8 cellular contexts compared by ENCODE assay signal in the genomic region with DNA sequence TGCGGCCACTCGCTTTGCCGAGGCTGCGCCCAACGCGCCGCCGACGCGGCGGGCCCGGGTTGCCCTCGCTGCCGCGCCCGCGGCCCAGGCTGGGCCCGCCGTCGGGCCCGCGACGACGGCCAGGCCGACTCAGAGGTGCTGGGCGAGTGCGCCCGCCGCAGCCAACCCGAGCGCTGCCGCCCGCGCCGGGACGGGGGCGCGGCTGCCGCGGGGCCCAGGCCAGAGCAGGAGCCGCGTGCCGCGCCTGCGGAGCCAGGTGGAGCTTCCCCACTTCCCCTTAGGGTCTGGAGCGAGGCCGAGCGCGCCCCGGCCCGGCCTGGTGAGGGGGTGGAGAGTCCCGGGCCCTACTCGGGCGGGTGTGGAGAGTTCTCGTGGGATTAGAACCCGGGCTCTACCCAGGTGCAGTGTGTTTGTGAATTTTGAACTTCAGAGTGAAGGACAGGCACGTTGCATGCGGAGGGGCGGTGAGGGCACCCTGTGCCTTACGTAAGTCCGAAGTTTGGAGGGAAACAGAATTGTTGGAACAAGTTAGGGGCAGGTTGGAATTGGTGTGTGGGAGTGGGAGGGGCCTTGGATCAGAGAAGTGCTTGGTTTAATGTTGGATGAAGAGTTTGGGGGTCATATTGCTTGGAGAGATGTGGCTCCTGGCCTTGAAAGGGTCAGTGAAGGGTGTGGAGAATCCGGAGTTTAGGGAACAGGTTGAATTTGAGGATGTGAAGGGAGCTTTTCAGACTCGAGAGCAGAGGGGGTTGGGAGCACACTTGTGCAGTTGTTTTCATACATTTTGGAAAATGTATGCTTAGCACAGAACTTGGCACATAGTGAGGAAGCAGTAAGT. TPM values are rescaled to one million over a fixed set of nuclear protein-coding genes. Genes with fewer than 3 reads are reported as not detected.
A peak's percentile ranks its signal among the peaks of the same experiment; 100 is the strongest.
DNase-seq lines count a peak whose midpoint lies in the region; ATAC-seq and TF ChIP-seq lines count a peak whose summit lies in the region.

No MANE protein-coding gene starts in this region.

- H3K9ac ChIP-seq in mucosa of stomach (ENCODE audit: low read length) = peak overlapping the region; percentile 83

- ATAC-seq in GM18511 (IDR thresholded peaks at IDR 0.05; ENCODE audit: unreplicated experiment) = peak; percentile 61
- ATAC-seq in HG02943 (IDR thresholded peaks at IDR 0.05; ENCODE audit: low read depth, unreplicated experiment) = peak; percentile 44

- H3K36me3 ChIP-seq in mucosa of stomach (ENCODE audit: control insufficient read depth, insufficient read depth, low read length) (no peaks in the 10 kb centered on the region), stomach (no peaks in the 10 kb centered on the region)

- 0 to 1% (median 1%) methylated on average over 25 to 63 of the region's 63 CpGs for WGBS in stomach, 5 donors

- DNase-seq in AG04450 (ENCODE audit: low read depth, low spot score) (no peak), NCI-H69 (lab: John Stamatoyannopoulos, UW) (peak; percentile 73), epithelial cell of prostate (ENCODE audit: low read depth, low spot score) (no peak), stomach (peak; percentile 54)
- DNase-seq in activated CD8-positive, alpha-beta memory T cell treated with anti-CD3 and anti-CD28 coated beads for 48 hours (ENCODE audit: low read depth in 2 of 3, low spot score in 2 of 3) = peak in 2 of 3 experiments; percentile 23 to 46

- no peak for TF ChIP-seq POLR2A in stomach (IDR thresholded peaks at IDR 0.05)

- no peak for TF ChIP-seq EP300 in stomach (IDR thresholded peaks at IDR 0.05)

- no peak for TF ChIP-seq CTCF in AG04450 (IDR thresholded peaks at IDR 0.05; ENCODE audit: low read depth, low read length)
- TF ChIP-seq CTCF in stomach (IDR thresholded peaks at IDR 0.05) = no peak

- H3K9me3 ChIP-seq in AG04450 (ENCODE audit: control insufficient read depth, insufficient read depth, low read length) (no peaks in the 10 kb centered on the region), mucosa of stomach (ENCODE audit: control insufficient read depth, low read length) (no peaks in the 10 kb centered on the region), stomach (no peaks in the 10 kb centered on the region)

- CTCF ChIA-PET in AG04450 (lab: Charles Lee) = interaction anchor here (1.0 kb wide), 1 partner anchor 10 kb away, joined by 3 read pairs; no protein-coding TSS in a partner anchor

- H3K27ac ChIP-seq in AG04450 (ENCODE audit: low read depth, low read length) (peak overlapping the region; percentile 31), epithelial cell of prostate (peak overlapping the region; percentile 89), stomach (peak overlapping the region; percentile 89 to 99 (median 94))

- H3K27me3 ChIP-seq in AG04450 (ENCODE audit: control insufficient read depth, insufficient read depth, low read length) (no peaks in the 10 kb centered on the region), mucosa of stomach (ENCODE audit: control insufficient read depth, insufficient read depth, low read length) (no peaks in the 10 kb centered on the region), stomach (no peaks in the 10 kb centered on the region)

- H3K4me3 ChIP-seq in AG04450 (ENCODE audit: low read depth, low read length) (peak overlapping the region; percentile 87), mucosa of stomach (ENCODE audit: low read length) (peak overlapping the region; percentile 42), stomach (peak overlapping the region; percentile 77 to 88 (median 83))

- POLR2A ChIA-PET in AG04450 (lab: Yijun Ruan, JAX) = interaction anchor here (0.6 to 0.7 kb wide), 3 partner anchors 10 to 183 kb away, joined by 3 to 6 read pairs (median 5); no protein-coding TSS in a partner anchor

- intact Hi-C loops in stomach (cut with DNase I; ENCODE audit: low total_unique reads) = no loop called here

- peaks cover 16% of the 10 kb centered on the region for H3K4me1 ChIP-seq in mucosa of stomach (ENCODE audit: control insufficient read depth, insufficient read depth, low read length)
- H3K4me1 ChIP-seq in stomach = peaks cover 27 to 58% (median 43%) of the 10 kb centered on the region in 4 donors

RNA-seq across cellular contexts. Expression of gene RNF169, which starts 0.7 kb away (rescaled TPM):
- polyA plus RNA-seq in AG04450 (2011; rRNA removed) (10.0 and 12.3 TPM in 2 replicates), stomach (1 to 10 TPM; 2.1 to 2.9 (median 2.6) TPM)
- polyA minus RNA-seq in AG04450 (2011; rRNA and poly(A)+ RNA removed) = 31.4 and 42.4 TPM in 2 replicates
- 10 to 100 TPM in 3 of 5 donors, 1 to 10 TPM in 2; 7.0 to 28.1 (median 14.5) TPM for total RNA-seq in stomach

RNA-seq across cellular contexts. Expression of gene CHRDL2, which starts 18.1 kb away (rescaled TPM):
- polyA plus RNA-seq in AG04450 (2011; rRNA removed) (0.88 and 0.91 TPM in 2 replicates), stomach (10 to 100 TPM in 1 of 3 donors, 1 to 10 TPM in 1, not detected in 1; 5.4 to 38.4 TPM)
- polyA minus RNA-seq in AG04450 (2011; rRNA and poly(A)+ RNA removed) = 0.37 and 0.39 TPM in 2 replicates
- total RNA-seq in stomach = 10 to 100 TPM in 2 of 5 donors, 1 to 10 TPM in 2, under 1 TPM in 1; 0.92 to 14.6 (median 7.2) TPM

Comparison
In these comparisons a context has a peak if more than half of its experiments do, and no peak if none do; other contexts are left out.
1. DNase-seq: peak in NCI-H69 (single experiment), activated CD8-positive, alpha-beta memory T cell treated with anti-CD3 and anti-CD28 coated beads for 48 hours (2 of 3) and stomach (single experiment); none in AG04450 (single experiment) and epithelial cell of prostate (single experiment).
2. H3K27ac ChIP-seq: peak in every context shown above with its lines; median percentile 94 in stomach; 89 in epithelial cell of prostate; 31 in AG04450.
3. Peak in every context shown above with its lines, with median percentiles within 50 percentile points of each other: H3K4me3 ChIP-seq.